ENCODE assay signal across 23 cellular contexts in the genomic region with DNA sequence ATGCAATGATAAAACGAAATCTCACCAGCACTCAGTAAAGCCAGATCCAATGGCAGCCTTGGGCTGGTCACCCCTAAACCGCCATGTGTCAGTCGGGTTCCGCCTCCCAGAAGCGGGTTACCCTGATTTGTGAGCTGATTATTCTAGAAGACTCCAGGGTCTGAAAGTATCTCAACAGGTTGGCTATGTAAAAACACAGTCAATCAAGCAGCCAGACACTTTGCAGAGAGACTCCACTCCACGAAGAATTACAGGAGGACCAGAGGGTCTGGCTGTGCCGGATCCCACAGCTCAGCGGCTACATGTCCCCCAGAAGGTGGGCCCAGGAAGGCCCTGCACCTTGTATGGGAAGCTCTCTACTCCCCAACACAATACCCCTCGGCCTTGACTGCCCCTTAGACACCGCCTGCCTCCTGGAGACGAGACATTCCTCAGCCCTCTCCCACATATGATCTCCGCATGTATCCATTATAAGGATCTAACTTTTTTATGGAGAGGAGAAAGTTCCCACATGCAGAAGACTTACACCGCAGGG.
"Had no signal": no experiment of that assay in that cellular context is flagged by ENCODE, and none has a peak within 500 bp of the region (broad histone marks: within the 10 kb centered on the region; RNA-seq: fewer than 3 reads in every experiment).

No MANE protein-coding gene starts in this region.

- H3K27me3 ChIP-seq: body of pancreas, colonic mucosa, esophagus squamous epithelium, right atrium auricular region, suprapubic skin, uterus had no signal

- H3K36me3 ChIP-seq: colonic mucosa, esophagus squamous epithelium, lower lobe of right lung, right atrium auricular region, suprapubic skin, uterus had no signal

- ATAC-seq: activated CD8-positive, alpha-beta memory T cell treated with anti-CD3 and anti-CD28 coated beads, Interleukin-2, amount 10 ng/mL, durations not matched to agents 7 days and 5 days; body of pancreas; stimulated activated naive CD8-positive, alpha-beta T cell treated with anti-CD3 and anti-CD28 coated beads, Interleukin-15, Interleukin-2, amounts not matched to agents 100 U/mL and 50 U/mL, for 24 hours; T-cell had no signal

- H3K27ac Mint-ChIP-seq: activated CD8-positive, alpha-beta memory T cell treated with anti-CD3 and anti-CD28 coated beads, Interleukin-2, amount 10 ng/mL, durations not matched to agents 7 days and 5 days; activated naive CD8-positive, alpha-beta T cell; activated T-cell treated with anti-CD3 and anti-CD28 coated beads, Interleukin-2, amount 50 U/mL, for 24 hours; immature natural killer cell; T-cell had no signal

- DNase-seq: activated CD4-positive, alpha-beta T cell treated with anti-CD3 and anti-CD28 coated beads for 1 hour; activated CD4-positive, alpha-beta T cell treated with anti-CD3 and anti-CD28 coated beads, Interleukin-2, amount 50 U/mL, for 48 hours; activated CD8-positive, alpha-beta memory T cell treated with anti-CD3 and anti-CD28 coated beads, Interleukin-2, amount 10 ng/mL, durations not matched to agents 7 days and 5 days; activated T-cell treated with anti-CD3 and anti-CD28 coated beads, Interleukin-2, amount 50 U/mL, for 24 hours; amniotic stem cell; caudate nucleus; colonic mucosa; effector CD4-positive, alpha-beta T cell; esophagus squamous epithelium; glutamatergic neuron; immature natural killer cell; lower lobe of right lung; stimulated activated naive CD8-positive, alpha-beta T cell treated with anti-CD3 and anti-CD28 coated beads, Interleukin-15, Interleukin-2, amounts not matched to agents 100 U/mL and 50 U/mL, for 24 hours; T-cell; T1000 had no signal

- H3K36me3 Mint-ChIP-seq: activated CD8-positive, alpha-beta memory T cell treated with anti-CD3 and anti-CD28 coated beads, Interleukin-2, amount 10 ng/mL, durations not matched to agents 7 days and 5 days; activated naive CD8-positive, alpha-beta T cell; immature natural killer cell; T-cell had no signal

- H3K27ac ChIP-seq: colonic mucosa had no signal

- H3K9me3 ChIP-seq: body of pancreas, colonic mucosa, esophagus squamous epithelium, lower lobe of right lung, right atrium auricular region, SK-N-SH, suprapubic skin, uterus had no signal

- H3K4me1 Mint-ChIP-seq: activated CD8-positive, alpha-beta memory T cell treated with anti-CD3 and anti-CD28 coated beads, Interleukin-2, amount 10 ng/mL, durations not matched to agents 7 days and 5 days; T-cell had no signal

- H3K4me1 ChIP-seq: colonic mucosa, uterus had no signal

- H3K9me3 Mint-ChIP-seq: activated T-cell treated with anti-CD3 and anti-CD28 coated beads, Interleukin-2, amount 50 U/mL, for 24 hours; immature natural killer cell; T-cell had no signal

- H3K4me3 ChIP-seq: body of pancreas, colonic mucosa, esophagus squamous epithelium, lower lobe of right lung, right atrium auricular region, smooth muscle cell, suprapubic skin, uterus had no signal

- H3K9ac ChIP-seq: parathyroid adenoma, SK-N-SH had no signal

- H3K27me3 Mint-ChIP-seq: activated CD8-positive, alpha-beta memory T cell treated with anti-CD3 and anti-CD28 coated beads, Interleukin-2, amount 10 ng/mL, durations not matched to agents 7 days and 5 days; activated naive CD8-positive, alpha-beta T cell; T-cell had no signal

- H3K4me3 Mint-ChIP-seq: activated CD8-positive, alpha-beta memory T cell treated with anti-CD3 and anti-CD28 coated beads, Interleukin-2, amount 10 ng/mL, durations not matched to agents 7 days and 5 days; activated naive CD8-positive, alpha-beta T cell; activated T-cell treated with anti-CD3 and anti-CD28 coated beads, Interleukin-2, amount 50 U/mL, for 24 hours; immature natural killer cell; T-cell had no signal
